Comparison of ENCODE assay signal across 32 cellular contexts in genomic region chr3:58793938-58794337, GRCh38.
"Had no signal": no experiment of that assay in that cellular context is flagged by ENCODE, and none has a peak within 500 bp of the region (broad histone marks: within the 10 kb centered on the region; RNA-seq: fewer than 3 reads in every experiment).

No MANE protein-coding gene starts in this region.

- H3K27ac ChIP-seq: adrenal gland, body of pancreas, esophagus muscularis mucosa, foreskin keratinocyte, gastrocnemius medialis had no signal

- DNase-seq: activated CD4-positive, alpha-beta memory T cell treated with anti-CD3 and anti-CD28 coated beads for 36 hours; activated CD4-positive, alpha-beta T cell treated with anti-CD3 and anti-CD28 coated beads for 36 hours; activated CD4-positive, alpha-beta T cell treated with anti-CD3 and anti-CD28 coated beads, Interleukin-2, amount 10 ng/mL, durations not matched to agents 24 days and 14 days; activated CD4-positive, CD25-positive, alpha-beta regulatory T cell; activated CD4-positive, CD25-positive, alpha-beta regulatory T cell treated with anti-CD3 and anti-CD28 coated beads, Interleukin-2, amount 50 U/mL, for 72 hours; activated CD8-positive, alpha-beta memory T cell treated with anti-CD3 and anti-CD28 coated beads, Interleukin-2, amount 10 ng/mL, durations not matched to agents 7 days and 5 days; activated CD8-positive, alpha-beta memory T cell treated with anti-CD3 and anti-CD28 coated beads, Interleukin-2, amount 50 U/mL, for 4 hours; activated CD8-positive, alpha-beta T cell treated with anti-CD3 and anti-CD28 coated beads, Interleukin-2, amount 10 ng/mL, durations not matched to agents 7 days and 5 days; activated effector memory CD4-positive, alpha-beta T cell treated with anti-CD3 and anti-CD28 coated beads, Interleukin-2, amount 50 U/mL, for 16 hours; activated naive CD4-positive, alpha-beta T cell treated with anti-CD3 and anti-CD28 coated beads for 36 hours; activated naive CD8-positive, alpha-beta T cell treated with anti-CD3 and anti-CD28 coated beads for 36 hours; activated naive CD8-positive, alpha-beta T cell treated with anti-CD3 and anti-CD28 coated beads, Interleukin-2, amount 50 U/mL, for 24 hours; activated T-cell treated with anti-CD3 and anti-CD28 coated beads, Interleukin-2, amount 50 U/mL, for 1 hour; activated T-cell treated with anti-CD3 and anti-CD28 coated beads, Interleukin-2, amount 50 U/mL, for 48 hours; adrenal gland; amygdala; aorta; body of pancreas; caudate nucleus; cortex of kidney; dermis blood vessel endothelial cell; effector CD4-positive, alpha-beta T cell; effector memory CD8-positive, alpha-beta T cell; erythroblast; foreskin keratinocyte; gastrocnemius medialis; glutamatergic neuron; T-helper 1 cell; T-helper 17 cell; T1000 had no signal

- H3K36me3 ChIP-seq: adrenal gland, esophagus muscularis mucosa, gastrocnemius medialis had no signal

- H3K9me3 ChIP-seq: adrenal gland, body of pancreas, esophagus muscularis mucosa, gastrocnemius medialis had no signal

- H3K4me3 ChIP-seq: adrenal gland, body of pancreas, esophagus muscularis mucosa, gastrocnemius medialis had no signal

- H3K4me1 ChIP-seq: adrenal gland, body of pancreas, esophagus muscularis mucosa, foreskin keratinocyte, gastrocnemius medialis had no signal

- ATAC-seq: activated CD4-positive, alpha-beta T cell treated with anti-CD3 and anti-CD28 coated beads for 36 hours; activated CD8-positive, alpha-beta memory T cell treated with anti-CD3 and anti-CD28 coated beads, Interleukin-2, amount 10 ng/mL, durations not matched to agents 7 days and 5 days; activated CD8-positive, alpha-beta T cell treated with anti-CD3 and anti-CD28 coated beads, Interleukin-2, amount 10 ng/mL, durations not matched to agents 7 days and 5 days; activated naive CD8-positive, alpha-beta T cell treated with anti-CD3 and anti-CD28 coated beads, Interleukin-2, amount 50 U/mL, for 24 hours; body of pancreas; effector memory CD8-positive, alpha-beta T cell; foreskin keratinocyte; gastrocnemius medialis; T-helper 17 cell had no signal

- FAIRE-seq: colon had no signal

- H3K27me3 ChIP-seq: adrenal gland, body of pancreas, esophagus muscularis mucosa, foreskin keratinocyte, gastrocnemius medialis had no signal
